Comparison of ENCODE assay signal across 25 cellular contexts in genomic region chr22:46897246-46897623, GRCh38.
A peak's percentile ranks its signal among the peaks of the same experiment; 100 is the strongest.
DNase-seq lines count a peak whose midpoint lies in the region; ATAC-seq and TF ChIP-seq lines count a peak whose summit lies in the region.
"Had no signal": no experiment of that assay in that cellular context is flagged by ENCODE, and none has a peak within 500 bp of the region (broad histone marks: within the 10 kb centered on the region; RNA-seq: fewer than 3 reads in every experiment).

No MANE protein-coding gene starts in this region.

- TF ChIP-seq POLR2A in NB4 (IDR thresholded peaks at IDR 0.05; ENCODE audit: extremely low read depth, insufficient read length) (no peak), stomach (IDR thresholded peaks at IDR 0.05) (no peak)

- 85 to 93% (median 92%) methylated on average over 4 of the region's 4 CpGs for WGBS in stomach, 5 donors

- CTCF ChIA-PET in activated CD8-positive, alpha-beta T cell treated with anti-CD3 and anti-CD28 coated beads for 36 hours (lab: Charles Lee): interaction anchor here (0.8 kb wide), 1 partner anchor 139 kb away, joined by 4 read pairs; no protein-coding TSS in a partner anchor
- CTCF ChIA-PET in T-cell (lab: Charles Lee): no interaction called here

- H3K27me3 ChIP-seq in SJCRH30 (no peaks in the 10 kb centered on the region), stomach (no peaks in the 10 kb centered on the region)
- H3K27me3 ChIP-seq: gastroesophageal sphincter, ovary, right lobe of liver, tibial nerve had no signal

- no peak for ATAC-seq in activated CD8-positive, alpha-beta T cell treated with anti-CD3 and anti-CD28 coated beads for 36 hours
- ATAC-seq in T-cell (replicated peaks in 1 of 4): no peak
- no peak for ATAC-seq in HG03280 (IDR thresholded peaks at IDR 0.05; ENCODE audit: unreplicated experiment)
- ATAC-seq: gastroesophageal sphincter; naive thymus-derived CD8-positive, alpha-beta T cell; right lobe of liver; stimulated activated effector memory CD8-positive, alpha-beta T cell treated with anti-CD3 and anti-CD28 coated beads, Interleukin-12 subunit alpha, Interleukin-12 subunit beta, amount 100 ng/mL, for 72 hours had no signal

- H3K27ac ChIP-seq in SJCRH30 (no peak overlapping the region), stomach (no peak overlapping the region)
- H3K27ac ChIP-seq: gastroesophageal sphincter, ovary, right lobe of liver had no signal

- no peak for TF ChIP-seq EP300 in stomach (IDR thresholded peaks at IDR 0.05)

- H3K27me3 Mint-ChIP-seq in activated CD8-positive, alpha-beta T cell treated with anti-CD3 and anti-CD28 coated beads for 36 hours: no peaks in the 10 kb centered on the region
- no peaks in the 10 kb centered on the region for H3K27me3 Mint-ChIP-seq in T-cell
- H3K27me3 Mint-ChIP-seq: CD4-positive, CD25-positive, alpha-beta regulatory T cell; naive thymus-derived CD8-positive, alpha-beta T cell had no signal

- H3K36me3 Mint-ChIP-seq in activated CD8-positive, alpha-beta T cell treated with anti-CD3 and anti-CD28 coated beads for 36 hours (ENCODE audit: low read depth): peaks cover 26% of the 10 kb centered on the region
- H3K36me3 Mint-ChIP-seq in T-cell: peaks cover 67% of the 10 kb centered on the region

- no peaks in the 10 kb centered on the region for H3K36me3 ChIP-seq in SJCRH30
- H3K36me3 ChIP-seq in stomach: peaks cover 0 to 48% (median 43%) of the 10 kb centered on the region in 4 donors
- H3K36me3 ChIP-seq: ovary had no signal

- TF ChIP-seq CTCF in NB4 (IDR thresholded peaks at IDR 0.05; ENCODE audit: low read depth, low read length) (no peak), stomach (IDR thresholded peaks at IDR 0.05) (no peak)
- TF ChIP-seq CTCF in activated CD8-positive, alpha-beta T cell treated with anti-CD3 and anti-CD28 coated beads for 36 hours (IDR thresholded peaks at IDR 0.05): no peak

- no peaks in the 10 kb centered on the region for H3K9me3 Mint-ChIP-seq in activated CD8-positive, alpha-beta T cell treated with anti-CD3 and anti-CD28 coated beads for 36 hours
- no peaks in the 10 kb centered on the region for H3K9me3 Mint-ChIP-seq in T-cell
- H3K9me3 Mint-ChIP-seq: CD4-positive, CD25-positive, alpha-beta regulatory T cell; naive thymus-derived CD8-positive, alpha-beta T cell; stimulated activated effector memory CD8-positive, alpha-beta T cell treated with anti-CD3 and anti-CD28 coated beads, Interleukin-12 subunit alpha, Interleukin-12 subunit beta, amount 100 ng/mL, for 72 hours had no signal

- H3K4me3 ChIP-seq in NB4 (ENCODE audit: low read depth, low read length): no peak overlapping the region
- H3K4me3 ChIP-seq in SJCRH30: no peak overlapping the region
- no peak overlapping the region for H3K4me3 ChIP-seq in stomach
- H3K4me3 ChIP-seq: gastroesophageal sphincter, ovary, right lobe of liver, tibial nerve had no signal

- DNase-seq in DMS 273 (lab: John Stamatoyannopoulos, UW; ENCODE audit: unreplicated experiment) (peak; percentile 19), DMS 273 treated with DMSO at 0.1 percent for 48 hours (lab: John Stamatoyannopoulos, UW) (no peak), NB4 (ENCODE audit: low read depth) (peak; percentile 29), SJCRH30 (peak; percentile 21 to 47), stomach (peak; percentile 15), T-cell (no peak)
- no peak for DNase-seq in activated CD8-positive, alpha-beta T cell treated with anti-CD3 and anti-CD28 coated beads for 36 hours
- DNase-seq: activated CD4-positive, alpha-beta T cell treated with anti-CD3 and anti-CD28 coated beads, Interleukin-2, amount 50 U/mL, for 4 hours; activated naive CD4-positive, alpha-beta T cell; caudate nucleus; CD4-positive, CD25-positive, alpha-beta regulatory T cell; DMS79; KG1; mesendoderm; naive thymus-derived CD8-positive, alpha-beta T cell; NCI-H1105 treated with DMSO at 0.1 percent for 48 hours; NCI-H2171; NK-92 treated with Interleukin-12 subunit alpha and Interleukin-12 subunit beta, amount 100 ng/mL, for 24 hours; right lobe of liver; T-helper 1 cell had no signal

- H3K4me1 ChIP-seq in SJCRH30: no peaks in the 10 kb centered on the region
- peaks cover 6 to 28% (median 16%) of the 10 kb centered on the region in 4 donors for H3K4me1 ChIP-seq in stomach
- H3K4me1 ChIP-seq: right lobe of liver had no signal

- H3K9me3 ChIP-seq in SJCRH30 (replicated peaks) (no peaks in the 10 kb centered on the region), stomach (no peaks in the 10 kb centered on the region)
- H3K9me3 ChIP-seq: gastroesophageal sphincter, ovary, right lobe of liver, tibial nerve had no signal

- intact Hi-C loops in stomach (cut with DNase I; ENCODE audit: low total_unique reads): no loop called here
- intact Hi-C loops in activated CD8-positive, alpha-beta T cell treated with anti-CD3 and anti-CD28 coated beads for 36 hours (cut with micrococcal nuclease): no loop called here

- POLR2A ChIA-PET in activated CD8-positive, alpha-beta T cell treated with anti-CD3 and anti-CD28 coated beads for 36 hours (lab: Charles Lee): no interaction called here
- POLR2A ChIA-PET in T-cell (lab: Charles Lee): interaction anchor here in 1 of 2 donors (0.6 kb wide), 1 partner anchor 80 kb away, joined by 3 read pairs; no protein-coding TSS in a partner anchor

- H3K4me3 Mint-ChIP-seq in activated CD8-positive, alpha-beta T cell treated with anti-CD3 and anti-CD28 coated beads for 36 hours: no peak overlapping the region
- no peak overlapping the region for H3K4me3 Mint-ChIP-seq in T-cell
- H3K4me3 Mint-ChIP-seq: CD4-positive, CD25-positive, alpha-beta regulatory T cell; naive thymus-derived CD8-positive, alpha-beta T cell; stimulated activated effector memory CD8-positive, alpha-beta T cell treated with anti-CD3 and anti-CD28 coated beads, Interleukin-12 subunit alpha, Interleukin-12 subunit beta, amount 100 ng/mL, for 72 hours had no signal

- H3K27ac Mint-ChIP-seq in activated CD8-positive, alpha-beta T cell treated with anti-CD3 and anti-CD28 coated beads for 36 hours: no peak overlapping the region
- no peak overlapping the region for H3K27ac Mint-ChIP-seq in T-cell
- H3K27ac Mint-ChIP-seq: stimulated activated effector memory CD8-positive, alpha-beta T cell treated with anti-CD3 and anti-CD28 coated beads, Interleukin-12 subunit alpha, Interleukin-12 subunit beta, amount 100 ng/mL, for 72 hours had no signal

- peaks cover 3% of the 10 kb centered on the region for H3K4me1 Mint-ChIP-seq in activated CD8-positive, alpha-beta T cell treated with anti-CD3 and anti-CD28 coated beads for 36 hours (ENCODE audit: low read depth)
- H3K4me1 Mint-ChIP-seq in T-cell: peaks cover 23 to 41% (median 30%) of the 10 kb centered on the region in 3 donors

Comparison
In these comparisons a context has a peak if more than half of its experiments do, and no peak if none do; other contexts are left out.
1. DNase-seq: peak in DMS 273 (single experiment), NB4 (single experiment), SJCRH30 (2 of 2) and stomach (single experiment); none in DMS 273 treated with DMSO at 0.1 percent for 48 hours (single experiment), activated CD8-positive, alpha-beta T cell treated with anti-CD3 and anti-CD28 coated beads for 36 hours (single experiment) and T-cell (0 of 34).